25 cellular contexts compared by ENCODE assay signal in genomic region chr11:1101318-1102089, GRCh38. TPM values are rescaled to one million over a fixed set of nuclear protein-coding genes. Genes with fewer than 3 reads are reported as not detected.
A peak's percentile ranks its signal among the peaks of the same experiment; 100 is the strongest.
DNase-seq lines count a peak whose midpoint lies in the region; ATAC-seq, FAIRE-seq and TF ChIP-seq lines count a peak whose summit lies in the region.
"Had no signal": no experiment of that assay in that cellular context is flagged by ENCODE, and none has a peak within 500 bp of the region (broad histone marks: within the 10 kb centered on the region; RNA-seq: fewer than 3 reads in every experiment).

No MANE protein-coding gene starts in this region.

- FAIRE-seq in K562 (lab: Jason Lieb, UNC), result no peak
- FAIRE-seq: D721Med, GM18507 had no signal

- no peak overlapping the region for H3K27ac ChIP-seq in K562 (ENCODE audit: extremely low read depth, low read depth, low read length)
- H3K27ac ChIP-seq: BLaER1, RWPE1, SK-N-MC had no signal

- no peak overlapping the region for H3K9ac ChIP-seq in K562 (ENCODE audit: insufficient read depth in 1 of 2, low read depth in 2 of 2, low read length in 2 of 2)
- H3K9ac ChIP-seq: BLaER1 had no signal

- ATAC-seq in left ventricle myocardium superior (no peak), left cardiac atrium (no peak), K562 (no peak), mucosa of descending colon (peak; percentile 23), GM18502 (IDR thresholded peaks at IDR 0.05; ENCODE audit: poor library complexity, unreplicated experiment) (no peak)
- ATAC-seq: Panc1 had no signal

- TF ChIP-seq CTCF in K562 (IDR thresholded peaks at IDR 0.05 in 2 of 3, conservative IDR thresholded peaks at IDR 0.05 in 1 of 3; ENCODE audit: insufficient read depth in 2 of 3, low read depth in 1 of 3, low read length in 3 of 3) (no peak), mucosa of descending colon (IDR thresholded peaks at IDR 0.05) (no peak)

- 9% methylated on average over 29 of the region's 50 CpGs for WGBS in K562 (ENCODE audit: insufficient coverage, low coverage, missing lambda C conversion rate)

- DNase-seq in left ventricle myocardium superior, result peak; percentile 17
- DNase-seq in left cardiac atrium, result no peak
- DNase-seq in K562 (ENCODE audit: extremely low read depth in 1 of 4, low spot score in 3 of 4), result no peak
- DNase-seq in mucosa of descending colon, result peak in 1 of 3 donors; percentile 36
- no peak for DNase-seq in LoVo (ENCODE audit: low spot score)
- no peak for DNase-seq in HT-29 (ENCODE audit: low spot score)
- DNase-seq: CD4-positive, alpha-beta T cell; H7; KG1; MM.1S; NCI-H1694 treated with DMSO at 0.1 percent for 48 hours; NCI-H2081; NCI-H2227 treated with DMSO at 0.1 percent for 48 hours; NCI-H526 treated with DMSO at 0.1 percent for 48 hours; SIG-M5 had no signal

- no peak for TF ChIP-seq EP300 in K562 (IDR thresholded peaks at IDR 0.05; ENCODE audit: low read length)

- POLR2A ChIA-PET in K562 (lab: Yijun Ruan, JAX), result interaction anchor here (0.7 kb wide), 1 partner anchor 262 kb away, joined by 4 read pairs; no protein-coding TSS in a partner anchor

- intact Hi-C loops in left ventricle myocardium superior (cut with micrococcal nuclease), result no loop called here
- intact Hi-C loops in left cardiac atrium (cut with DNase I), result no loop called here
- intact Hi-C loops in K562 (cut with micrococcal nuclease), result no loop called here
- intact Hi-C loops in mucosa of descending colon (cut with DNase I, micrococcal nuclease), result no loop called here

- H3K36me3 ChIP-seq in K562 (ENCODE audit: control insufficient read depth, insufficient read depth, low read length) (no peaks in the 10 kb centered on the region), mucosa of descending colon (ENCODE audit: low read depth) (no peaks in the 10 kb centered on the region)
- H3K36me3 ChIP-seq: BLaER1 had no signal

- no peak for TF ChIP-seq RAD21 in K562 (CRISPR knock-in tag; conservative IDR thresholded peaks at IDR 0.05 in 1 of 2, IDR thresholded peaks at IDR 0.05 in 1 of 2)

- in situ Hi-C loops in K562 (cut with MboI), result no loop called here

- CTCF ChIA-PET in K562 (lab: Yijun Ruan, JAX; ENCODE audit: low intra/inter-chr PET ratio), result no interaction called here

- TF ChIP-seq POLR2A in K562 (conservative IDR thresholded peaks at IDR 0.05), result no peak

- no TSS peak for BruUV-seq in K562 (replicated peaks; lab: Mats Ljungman, UMichigan)

- H3K9me3 ChIP-seq in K562 (replicated peaks; ENCODE audit: control insufficient read depth, insufficient read depth, low read depth, low read length), result no peaks in the 10 kb centered on the region
- no peaks in the 10 kb centered on the region for H3K9me3 ChIP-seq in mucosa of descending colon

- H3K4me3 ChIP-seq in K562 (no peak overlapping the region), mucosa of descending colon (no peak overlapping the region)
- H3K4me3 ChIP-seq: BLaER1, SK-N-MC had no signal

- H3K4me1 ChIP-seq in K562 (replicated peaks in 1 of 2; ENCODE audit: control insufficient read depth in 2 of 2, insufficient read depth in 2 of 2, low read length in 2 of 2) (peaks cover 0 to 20% of the 10 kb centered on the region in 2 experiments; a peak in 2 of 5 replicates), mucosa of descending colon (ENCODE audit: low read depth) (peaks cover 3% of the 10 kb centered on the region)
- H3K4me1 ChIP-seq: BLaER1 had no signal

- no peaks in the 10 kb centered on the region for H4K20me1 ChIP-seq in K562 (replicated peaks; ENCODE audit: control insufficient read depth, insufficient read depth, low read length)
- H4K20me1 ChIP-seq: BLaER1 had no signal

- H3K27me3 ChIP-seq in K562 (ENCODE audit: control insufficient read depth in 2 of 2, insufficient read depth in 2 of 2, low read length in 2 of 2), result peaks cover 0 to 35% of the 10 kb centered on the region in 2 experiments; a peak in 2 of 5 replicates
- H3K27me3 ChIP-seq: BLaER1 had no signal

- H3K79me2 ChIP-seq in K562 (ENCODE audit: control insufficient read depth, insufficient read depth, low read length), result no peaks in the 10 kb centered on the region

- H3K4me2 ChIP-seq in K562 (ENCODE audit: insufficient read depth, low read length), result no peak overlapping the region
- H3K4me2 ChIP-seq: BLaER1 had no signal

- H3K9me1 ChIP-seq in K562 (ENCODE audit: control insufficient read depth, insufficient read depth, low read length), result no peaks in the 10 kb centered on the region

- H2AFZ ChIP-seq in K562 (ENCODE audit: low read depth, low read length), result no peak overlapping the region

TF ChIP-seq in K562, 482 proteins besides CTCF, POLR2A, EP300 and RAD21:
- TF ChIP-seq POLR2G (IDR thresholded peaks at IDR 0.05; ENCODE audit: low read depth, low read length) (no peak), SMAD1 (IDR thresholded peaks at IDR 0.05; ENCODE audit: low read depth, low read length, partially characterized antibody) (no peak), EGR1 (conservative IDR thresholded peaks at IDR 0.05) (peak; percentile 48), GATA2 (CRISPR knock-in tag; IDR thresholded peaks at IDR 0.05) (no peak)

RNA-seq across cellular contexts. Expression of gene MUC2, which starts 26.8 kb away (rescaled TPM):
- total RNA-seq in left ventricle myocardium superior, result not detected
- under 1 TPM in 1 of 2 donors, not detected in 1; 0.26 TPM for total RNA-seq in left cardiac atrium
- 0.05 and 0.49 TPM in 2 replicates for total RNA-seq in K562 (2011; cell fraction: chromatin; rRNA removed; ENCODE audit: low replicate concordance)
- total RNA-seq in K562 (2011; cell fraction: nucleolus; rRNA removed), result under 0.01 TPM in 1 of 2 replicates, not detected in the other
- total RNA-seq in K562 (2011; cell fraction: nucleoplasm; rRNA removed), result 0.08 and 0.59 TPM in 2 replicates
- not detected in 2 replicates for total RNA-seq in K562 (2014; rRNA removed)
- total RNA-seq in K562 (2014; rRNA removed; fragmentation: Illumina TruSeq; extraction: Trizol), result not detected in 2 replicates
- total RNA-seq in K562 (2015; rRNA removed; fragmentation: Illumina TruSeq; extraction: Trizol), result not detected in 2 replicates
- total RNA-seq in K562 (2021), result 0.18 and 0.38 TPM in 2 replicates
- not detected in 2 replicates for polyA plus RNA-seq in K562 (2011; rRNA removed)
- polyA plus RNA-seq in K562 (2011; cell fraction: cytosol; rRNA removed), result not detected in 2 replicates
- not detected in 2 replicates for polyA plus RNA-seq in K562 (2011; cell fraction: nucleus; rRNA removed)
- polyA plus RNA-seq in K562 (2012), result 0.04 TPM in 1 of 2 replicates, not detected in the other
- polyA plus RNA-seq in K562 (2014; fragmentation: Illumina TruSeq; extraction: Trizol), result under 0.01 TPM in 1 of 2 replicates, not detected in the other
- polyA plus RNA-seq in K562 (2014; fragmentation: Nextera tagmentation; extraction: Ambion mirVana), result not detected
- not detected in 2 replicates for polyA plus RNA-seq in K562 (2014; rRNA removed)
- polyA minus RNA-seq in K562 (2011; rRNA and poly(A)+ RNA removed), result not detected in 2 replicates
- not detected in 2 replicates for polyA minus RNA-seq in K562 (2011; cell fraction: cytosol; rRNA and poly(A)+ RNA removed)
- polyA minus RNA-seq in K562 (2011; cell fraction: nucleus; rRNA and poly(A)+ RNA removed), result not detected in 2 replicates
- 1,000 to 10,000 TPM in 2 of 3 donors, 100 to 1,000 TPM in 1; 379 to 1,246 (median 1,109) TPM for total RNA-seq in mucosa of descending colon
- 6.9 and 9.1 TPM in 2 replicates for total RNA-seq in HT-29 (2014; rRNA removed; shearing (Covaris generic))
- total RNA-seq: A172; CD4-positive, alpha-beta T cell; H7; NCI-H460; OCI-LY7 had no signal

RNA-seq across cellular contexts. Expression of gene MUC5AC, which starts 56.2 kb away (rescaled TPM):
- not detected for total RNA-seq in left ventricle myocardium superior
- total RNA-seq in left cardiac atrium, result not detected
- total RNA-seq in K562 (2011; cell fraction: chromatin; rRNA removed; ENCODE audit: low replicate concordance), result not detected in 2 replicates
- not detected in 2 replicates for total RNA-seq in K562 (2011; cell fraction: nucleolus; rRNA removed)
- total RNA-seq in K562 (2011; cell fraction: nucleoplasm; rRNA removed), result not detected in 2 replicates
- total RNA-seq in K562 (2014; rRNA removed), result not detected in 2 replicates
- total RNA-seq in K562 (2014; rRNA removed; fragmentation: Illumina TruSeq; extraction: Trizol), result not detected in 2 replicates
- not detected in 2 replicates for total RNA-seq in K562 (2015; rRNA removed; fragmentation: Illumina TruSeq; extraction: Trizol)
- under 0.01 TPM in 1 of 2 replicates, not detected in the other for total RNA-seq in K562 (2021)
- not detected in 2 replicates for polyA plus RNA-seq in K562 (2011; rRNA removed)
- polyA plus RNA-seq in K562 (2011; cell fraction: cytosol; rRNA removed), result under 0.01 TPM in 1 of 2 replicates, not detected in the other
- polyA plus RNA-seq in K562 (2011; cell fraction: nucleus; rRNA removed), result not detected in 2 replicates
- under 0.01 TPM in 2 replicates for polyA plus RNA-seq in K562 (2012)
- not detected in 2 replicates for polyA plus RNA-seq in K562 (2014; fragmentation: Illumina TruSeq; extraction: Trizol)
- polyA plus RNA-seq in K562 (2014; fragmentation: Nextera tagmentation; extraction: Ambion mirVana), result not detected
- polyA plus RNA-seq in K562 (2014; rRNA removed), result not detected in 2 replicates
- polyA minus RNA-seq in K562 (2011; rRNA and poly(A)+ RNA removed), result not detected in 2 replicates
- not detected in 2 replicates for polyA minus RNA-seq in K562 (2011; cell fraction: cytosol; rRNA and poly(A)+ RNA removed)
- polyA minus RNA-seq in K562 (2011; cell fraction: nucleus; rRNA and poly(A)+ RNA removed), result not detected in 2 replicates
- under 1 TPM in 2 of 3 donors, not detected in 1; 0.03 to 0.63 TPM for total RNA-seq in mucosa of descending colon
- total RNA-seq in HT-29 (2014; rRNA removed; shearing (Covaris generic)), result 6.9 and 9.0 TPM in 2 replicates
- total RNA-seq: A172; CD4-positive, alpha-beta T cell; H7; NCI-H460; OCI-LY7 had no signal

Comparison
In these comparisons a context has a peak if more than half of its experiments do, and no peak if none do; other contexts are left out.
1. RNA of gene MUC2, which starts 26.8 kb away (total RNA-seq): 379 to 1,246 TPM in mucosa of descending colon; 6.9 to 9.1 TPM in HT-29, 0.26 TPM in left cardiac atrium, not detected in left ventricle myocardium superior (single experiment) and under 0.01 to 0.59 TPM in K562; every median in the first group is over 10 times any median in the second.